Comparison of ENCODE assay signal across 8 cellular contexts in the genomic region with DNA sequence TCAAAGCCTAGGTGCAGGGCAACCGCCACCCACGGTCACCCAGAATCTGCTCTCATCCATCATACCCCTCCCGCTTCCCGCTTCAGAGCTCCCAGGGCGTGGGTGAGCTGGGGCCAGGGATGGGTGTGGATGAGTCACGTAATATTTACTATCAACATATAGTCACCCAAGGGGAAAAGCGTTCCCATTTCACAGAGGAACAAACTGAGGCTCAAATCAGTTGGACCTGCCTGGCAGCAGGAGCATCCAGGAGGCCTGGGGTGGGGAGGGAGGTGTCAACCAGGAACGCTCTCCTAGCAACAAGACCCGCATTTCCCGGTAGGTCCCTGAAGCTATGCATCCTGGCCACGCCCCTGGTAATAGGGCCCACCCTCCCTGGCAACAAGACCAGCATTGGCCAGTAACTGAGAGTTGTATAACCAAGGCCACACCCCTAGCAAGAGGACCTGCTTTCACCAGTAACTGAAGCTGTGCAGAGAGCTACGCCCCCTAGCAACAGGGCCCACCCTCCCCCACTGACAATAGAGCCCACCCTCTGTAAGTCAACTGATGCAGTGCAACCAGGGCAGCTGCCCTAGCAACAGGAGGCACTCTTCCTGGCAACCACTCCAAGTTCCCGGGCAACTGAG.
DNase-seq lines count a peak whose midpoint lies in the region; ATAC-seq and TF ChIP-seq lines count a peak whose summit lies in the region.

No MANE protein-coding gene starts in this region.

- H3K9me3 ChIP-seq in adipocyte (ENCODE audit: control insufficient read depth, low read length), result no peaks in the 10 kb centered on the region

- in situ Hi-C loops in GM13976 (cut with MboI; ENCODE audit: low sequenced_read_pairs, unreplicated experiment), result loop anchor here (10.0 kb wide), 1 partner anchor 150 kb away; no protein-coding TSS in a partner anchor

- H3K27me3 ChIP-seq in adipocyte (replicated peaks; ENCODE audit: control insufficient read depth, insufficient read depth, low read length) (no peaks in the 10 kb centered on the region), layer of hippocampus (ENCODE audit: control insufficient read depth, insufficient read depth, low read length) (no peaks in the 10 kb centered on the region)

- H3K36me3 ChIP-seq in adipocyte (ENCODE audit: control insufficient read depth, insufficient read depth, low read length, severe bottlenecking), result peaks cover 2% of the 10 kb centered on the region

- no peak overlapping the region for H3K9ac ChIP-seq in adipocyte (ENCODE audit: low read length)

- DNase-seq in AG20443 (ENCODE audit: low spot score) (peak; percentile 79), GM13976 (ENCODE audit: low spot score) (peak; percentile 83), NCI-H2107 (lab: John Stamatoyannopoulos, UW) (peak; percentile 35), adipocyte (ENCODE audit: low read depth) (peak; percentile 56), SKM-1 treated with dmso at 0.1 percent for 144 hours (lab: John Stamatoyannopoulos, UW; ENCODE audit: unreplicated experiment) (no peak)
- no peak for DNase-seq in activated CD4-positive, alpha-beta T cell treated with anti-CD3 and anti-CD28 coated beads, Interleukin-2, amount 50 U/mL, for 4 hours

- no peaks in the 10 kb centered on the region for H3K4me1 ChIP-seq in adipocyte (ENCODE audit: control insufficient read depth, insufficient read depth, low read length)

- no peak overlapping the region for H3K4me3 ChIP-seq in adipocyte (ENCODE audit: low read length)

- peak overlapping the region; percentile 47 for H3K27ac ChIP-seq in layer of hippocampus (ENCODE audit: low read depth, low read length)

- no peak for ATAC-seq in GM21737 (IDR thresholded peaks at IDR 0.05; ENCODE audit: unreplicated experiment)

- no peak for TF ChIP-seq CTCF in GM13976 (IDR thresholded peaks at IDR 0.05; ENCODE audit: borderline replicate concordance, control extremely low read depth, extremely low read depth, insufficient read depth, missing control alignments)

Comparison
In these comparisons a context has a peak if more than half of its experiments do, and no peak if none do; other contexts are left out.
1. DNase-seq: peak in AG20443 (single experiment), GM13976 (single experiment), NCI-H2107 (single experiment) and adipocyte (single experiment); none in SKM-1 treated with dmso at 0.1 percent for 144 hours (single experiment) and activated CD4-positive, alpha-beta T cell treated with anti-CD3 and anti-CD28 coated beads, Interleukin-2, amount 50 U/mL, for 4 hours (0 of 2).